Comparison of ENCODE assay signal across 8 cellular contexts in the genomic region with DNA sequence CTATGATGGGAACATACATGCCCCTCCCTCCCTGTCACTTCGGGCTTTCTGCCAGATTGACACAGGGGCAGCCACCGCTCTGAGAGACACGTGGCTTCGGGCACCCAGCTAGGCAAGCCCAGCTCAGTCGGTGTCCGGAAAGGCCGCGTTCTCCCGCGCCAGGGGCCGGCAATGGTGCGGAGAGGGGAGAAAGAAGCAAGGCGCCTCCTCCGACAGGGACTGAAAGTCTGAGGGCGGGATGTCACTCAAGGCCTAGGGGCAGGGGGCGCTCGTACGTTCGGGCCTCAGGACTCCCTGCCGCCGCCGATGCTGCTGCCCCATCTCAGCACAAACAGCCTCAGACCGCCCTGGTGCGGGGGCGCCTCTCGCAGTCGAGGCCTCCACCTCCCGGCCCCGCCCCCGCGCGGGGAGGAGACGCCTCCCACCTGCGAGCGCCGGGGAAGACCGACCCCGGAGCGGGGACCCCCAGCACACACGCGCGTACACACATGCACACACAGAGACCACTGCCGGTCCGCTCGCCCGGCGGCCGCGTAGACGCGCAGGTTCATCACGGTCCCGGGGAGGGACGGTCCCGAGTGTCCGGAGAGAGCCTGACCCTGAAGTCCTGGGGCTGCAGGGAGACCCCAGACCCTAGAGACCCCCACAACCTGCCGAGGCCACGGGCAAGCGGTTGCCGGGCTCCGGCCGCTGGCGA. TPM values are rescaled to one million over a fixed set of nuclear protein-coding genes. Genes with fewer than 3 reads are reported as not detected.
DNase-seq lines count a peak whose midpoint lies in the region; ATAC-seq, FAIRE-seq and TF ChIP-seq lines count a peak whose summit lies in the region.

No MANE protein-coding gene starts in this region.

- DNase-seq in GM12865 (ENCODE audit: low read depth) (peak; percentile 33), NCI-H2227 treated with DMSO at 0.1 percent for 48 hours (lab: John Stamatoyannopoulos, UW) (peak; percentile 40), GM19239 (ENCODE audit: insufficient read length, low spot score) (no peak)
- DNase-seq in stimulated activated CD4-positive, alpha-beta T cell treated with anti-CD3 and anti-CD28 coated beads, Interleukin-4, amount 100 ng/mL, for 48 hours (ENCODE audit: low read depth in 2 of 2): peak; percentile 25 to 33
- DNase-seq in NK-92 treated with Interleukin-12 subunit alpha and Interleukin-12 subunit beta, amount 100 ng/mL, for 24 hours (lab: John Stamatoyannopoulos, UW): no peak

- H3K9me3 Mint-ChIP-seq in activated T-helper 17 cell treated with anti-CD3 and anti-CD28 coated beads, Interleukin-2, amount 50 U/mL, for 72 hours: no peaks in the 10 kb centered on the region

- no peaks in the 10 kb centered on the region for H3K36me3 Mint-ChIP-seq in activated T-helper 17 cell treated with anti-CD3 and anti-CD28 coated beads, Interleukin-2, amount 50 U/mL, for 72 hours (ENCODE audit: low read depth)

- H3K9me3 ChIP-seq in iPS-18c (ENCODE audit: control insufficient read depth, insufficient read depth, low read length): peaks cover 1% of the 10 kb centered on the region

- H3K27me3 Mint-ChIP-seq in activated T-helper 17 cell treated with anti-CD3 and anti-CD28 coated beads, Interleukin-2, amount 50 U/mL, for 72 hours: peaks cover 51% of the 10 kb centered on the region

- no peak for FAIRE-seq in GM19239 (lab: Jason Lieb, UNC)

- no peaks in the 10 kb centered on the region for H3K4me1 Mint-ChIP-seq in activated T-helper 17 cell treated with anti-CD3 and anti-CD28 coated beads, Interleukin-2, amount 50 U/mL, for 72 hours

- TF ChIP-seq CTCF in GM12865 (IDR thresholded peaks at IDR 0.05; ENCODE audit: insufficient read depth, low read depth, low read length, missing control alignments): peak; percentile 17

- no peak overlapping the region for H3K4me3 ChIP-seq in GM12865 (ENCODE audit: low read depth, low read length)
- H3K4me3 ChIP-seq in iPS-18c (ENCODE audit: insufficient read depth, low read depth, low read length): peak overlapping the region; percentile 76

- H3K4me3 Mint-ChIP-seq in activated T-helper 17 cell treated with anti-CD3 and anti-CD28 coated beads, Interleukin-2, amount 50 U/mL, for 72 hours: peak overlapping the region; percentile 40

- ATAC-seq in activated T-helper 17 cell treated with anti-CD3 and anti-CD28 coated beads, Interleukin-2, amount 50 U/mL, for 72 hours (replicated peaks): peak; percentile 53
- no peak for ATAC-seq in GM21825 (IDR thresholded peaks at IDR 0.05; ENCODE audit: unreplicated experiment)

- H3K27ac Mint-ChIP-seq in activated T-helper 17 cell treated with anti-CD3 and anti-CD28 coated beads, Interleukin-2, amount 50 U/mL, for 72 hours: no peak overlapping the region

RNA-seq across cellular contexts. Expression of a gene that starts 1.9 kb away (rescaled TPM):
- total RNA-seq in activated T-helper 17 cell treated with anti-CD3 and anti-CD28 coated beads, Interleukin-2, amount 50 U/mL, for 72 hours: not detected

Comparison
In these comparisons a context has a peak if more than half of its experiments do, and no peak if none do; other contexts are left out.
1. DNase-seq: peak in GM12865 (single experiment), NCI-H2227 treated with DMSO at 0.1 percent for 48 hours (single experiment) and stimulated activated CD4-positive, alpha-beta T cell treated with anti-CD3 and anti-CD28 coated beads, Interleukin-4, amount 100 ng/mL, for 48 hours (2 of 2); none in NK-92 treated with Interleukin-12 subunit alpha and Interleukin-12 subunit beta, amount 100 ng/mL, for 24 hours (single experiment) and GM19239 (single experiment).